In the genomic region with DNA sequence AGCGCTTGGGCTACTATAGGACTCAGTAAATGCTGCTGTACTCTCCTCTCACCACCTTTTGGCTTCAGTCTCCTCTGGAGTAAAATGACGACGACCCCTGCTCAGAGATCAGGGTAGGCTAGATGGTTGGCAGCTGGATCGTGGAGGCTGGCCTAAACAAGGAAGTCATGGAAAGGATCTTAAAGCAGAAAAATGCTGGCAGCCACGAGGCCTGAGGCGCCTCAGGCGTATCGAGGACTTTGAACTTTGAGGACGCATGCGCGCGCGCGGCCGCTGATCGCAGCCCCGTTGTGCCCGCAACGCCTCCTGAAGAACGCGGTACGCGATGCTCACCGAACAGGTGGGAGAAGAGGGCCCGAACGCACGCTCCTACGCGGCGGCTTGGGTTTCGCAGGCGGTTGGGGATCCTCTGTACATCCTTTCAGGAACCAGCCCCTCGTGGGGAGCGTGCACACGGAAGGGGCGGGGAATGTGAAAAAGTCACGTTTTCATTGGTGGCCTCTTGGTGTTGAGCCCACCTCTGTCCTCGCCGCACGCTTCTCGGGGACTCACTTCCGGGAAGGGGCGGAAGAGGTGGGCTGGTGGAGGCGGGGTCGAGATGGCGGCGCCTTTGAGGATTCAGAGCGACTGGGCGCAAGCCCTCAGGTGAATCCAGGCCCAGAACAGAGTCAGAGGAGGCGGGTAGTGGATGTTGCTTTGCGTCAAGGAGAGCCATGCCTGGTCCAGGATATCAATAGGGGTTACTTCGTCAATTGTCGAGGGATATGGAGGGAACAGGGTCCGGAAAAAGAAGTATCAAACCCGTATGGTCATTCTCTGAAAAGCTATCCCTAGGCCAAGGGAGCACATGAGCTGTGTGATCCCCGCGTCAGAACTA, we compare ENCODE assay signal across 1 cellular context.
A peak's percentile ranks its signal among the peaks of the same experiment; 100 is the strongest.
TF ChIP-seq lines count a peak whose summit lies in the region.

TSS of gene COA4 (minus strand) at position 423 of the 877 bp plus-strand sequence. CDS start 3,468 bp downstream, outside the sequence.
TSS of gene PAAF1 (plus strand) at position 576 of the 877 bp plus-strand sequence. CDS start at position 599, 23 bp downstream.

TF ChIP-seq in WTC11, 78 proteins besides CTCF, POLR2A, EP300 and RAD21 (continued from another document):
- no peak for TF ChIP-seq AFF4 (CRISPR knock-in tag; IDR thresholded peaks at IDR 0.05; ENCODE audit: borderline replicate concordance)
- TF ChIP-seq ESRRA (CRISPR knock-in tag; IDR thresholded peaks at IDR 0.05; ENCODE audit: borderline replicate concordance) = no peak
- TF ChIP-seq CREB1 (CRISPR knock-in tag; IDR thresholded peaks at IDR 0.05) = no peak
- TF ChIP-seq ATF6 (CRISPR knock-in tag; IDR thresholded peaks at IDR 0.05) = no peak
- TF ChIP-seq, protein P1, sequence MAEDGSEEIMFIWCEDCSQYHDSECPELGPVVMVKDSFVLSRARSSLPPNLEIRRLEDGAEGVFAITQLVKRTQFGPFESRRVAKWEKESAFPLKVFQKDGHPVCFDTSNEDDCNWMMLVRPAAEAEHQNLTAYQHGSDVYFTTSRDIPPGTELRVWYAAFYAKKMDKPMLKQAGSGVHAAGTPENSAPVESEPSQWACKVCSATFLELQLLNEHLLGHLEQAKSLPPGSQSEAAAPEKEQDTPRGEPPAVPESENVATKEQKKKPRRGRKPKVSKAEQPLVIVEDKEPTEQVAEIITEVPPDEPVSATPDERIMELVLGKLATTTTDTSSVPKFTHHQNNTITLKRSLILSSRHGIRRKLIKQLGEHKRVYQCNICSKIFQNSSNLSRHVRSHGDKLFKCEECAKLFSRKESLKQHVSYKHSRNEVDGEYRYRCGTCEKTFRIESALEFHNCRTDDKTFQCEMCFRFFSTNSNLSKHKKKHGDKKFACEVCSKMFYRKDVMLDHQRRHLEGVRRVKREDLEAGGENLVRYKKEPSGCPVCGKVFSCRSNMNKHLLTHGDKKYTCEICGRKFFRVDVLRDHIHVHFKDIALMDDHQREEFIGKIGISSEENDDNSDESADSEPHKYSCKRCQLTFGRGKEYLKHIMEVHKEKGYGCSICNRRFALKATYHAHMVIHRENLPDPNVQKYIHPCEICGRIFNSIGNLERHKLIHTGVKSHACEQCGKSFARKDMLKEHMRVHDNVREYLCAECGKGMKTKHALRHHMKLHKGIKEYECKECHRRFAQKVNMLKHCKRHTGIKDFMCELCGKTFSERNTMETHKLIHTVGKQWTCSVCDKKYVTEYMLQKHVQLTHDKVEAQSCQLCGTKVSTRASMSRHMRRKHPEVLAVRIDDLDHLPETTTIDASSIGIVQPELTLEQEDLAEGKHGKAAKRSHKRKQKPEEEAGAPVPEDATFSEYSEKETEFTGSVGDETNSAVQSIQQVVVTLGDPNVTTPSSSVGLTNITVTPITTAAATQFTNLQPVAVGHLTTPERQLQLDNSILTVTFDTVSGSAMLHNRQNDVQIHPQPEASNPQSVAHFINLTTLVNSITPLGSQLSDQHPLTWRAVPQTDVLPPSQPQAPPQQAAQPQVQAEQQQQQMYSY (CRISPR knock-in tag; IDR thresholded peaks at IDR 0.05) = no peak
- TF ChIP-seq ATF2 (CRISPR knock-in tag; IDR thresholded peaks at IDR 0.05; ENCODE audit: borderline replicate concordance, low read depth) = no peak
- TF ChIP-seq ZNF232 (CRISPR knock-in tag; IDR thresholded peaks at IDR 0.05) = peak; percentile 89
- no peak for TF ChIP-seq JUN (CRISPR knock-in tag; IDR thresholded peaks at IDR 0.05)
- TF ChIP-seq FOXK1 (CRISPR knock-in tag; IDR thresholded peaks at IDR 0.05) = peak; percentile 78; the same call in 1 of the 2 replicates
- no peak for TF ChIP-seq MLX (CRISPR knock-in tag; IDR thresholded peaks at IDR 0.05)
- no peak for TF ChIP-seq ZNF416 (CRISPR knock-in tag; IDR thresholded peaks at IDR 0.05)
- TF ChIP-seq, protein P2, sequence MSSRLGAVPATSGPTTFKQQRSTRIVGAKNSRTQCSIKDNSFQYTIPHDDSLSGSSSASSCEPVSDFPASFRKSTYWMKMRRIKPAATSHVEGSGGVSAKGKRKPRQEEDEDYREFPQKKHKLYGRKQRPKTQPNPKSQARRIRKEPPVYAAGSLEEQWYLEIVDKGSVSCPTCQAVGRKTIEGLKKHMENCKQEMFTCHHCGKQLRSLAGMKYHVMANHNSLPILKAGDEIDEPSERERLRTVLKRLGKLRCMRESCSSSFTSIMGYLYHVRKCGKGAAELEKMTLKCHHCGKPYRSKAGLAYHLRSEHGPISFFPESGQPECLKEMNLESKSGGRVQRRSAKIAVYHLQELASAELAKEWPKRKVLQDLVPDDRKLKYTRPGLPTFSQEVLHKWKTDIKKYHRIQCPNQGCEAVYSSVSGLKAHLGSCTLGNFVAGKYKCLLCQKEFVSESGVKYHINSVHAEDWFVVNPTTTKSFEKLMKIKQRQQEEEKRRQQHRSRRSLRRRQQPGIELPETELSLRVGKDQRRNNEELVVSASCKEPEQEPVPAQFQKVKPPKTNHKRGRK (CRISPR knock-in tag; IDR thresholded peaks at IDR 0.05; ENCODE audit: borderline replicate concordance) = no peak
- TF ChIP-seq ZNF219 (CRISPR knock-in tag; IDR thresholded peaks at IDR 0.05; ENCODE audit: borderline replicate concordance) = no peak
- TF ChIP-seq ZSCAN18 (CRISPR knock-in tag; IDR thresholded peaks at IDR 0.05) = no peak
- no peak for TF ChIP-seq ZNF263 (CRISPR knock-in tag; IDR thresholded peaks at IDR 0.05; ENCODE audit: low read depth)
- TF ChIP-seq, protein P3, sequence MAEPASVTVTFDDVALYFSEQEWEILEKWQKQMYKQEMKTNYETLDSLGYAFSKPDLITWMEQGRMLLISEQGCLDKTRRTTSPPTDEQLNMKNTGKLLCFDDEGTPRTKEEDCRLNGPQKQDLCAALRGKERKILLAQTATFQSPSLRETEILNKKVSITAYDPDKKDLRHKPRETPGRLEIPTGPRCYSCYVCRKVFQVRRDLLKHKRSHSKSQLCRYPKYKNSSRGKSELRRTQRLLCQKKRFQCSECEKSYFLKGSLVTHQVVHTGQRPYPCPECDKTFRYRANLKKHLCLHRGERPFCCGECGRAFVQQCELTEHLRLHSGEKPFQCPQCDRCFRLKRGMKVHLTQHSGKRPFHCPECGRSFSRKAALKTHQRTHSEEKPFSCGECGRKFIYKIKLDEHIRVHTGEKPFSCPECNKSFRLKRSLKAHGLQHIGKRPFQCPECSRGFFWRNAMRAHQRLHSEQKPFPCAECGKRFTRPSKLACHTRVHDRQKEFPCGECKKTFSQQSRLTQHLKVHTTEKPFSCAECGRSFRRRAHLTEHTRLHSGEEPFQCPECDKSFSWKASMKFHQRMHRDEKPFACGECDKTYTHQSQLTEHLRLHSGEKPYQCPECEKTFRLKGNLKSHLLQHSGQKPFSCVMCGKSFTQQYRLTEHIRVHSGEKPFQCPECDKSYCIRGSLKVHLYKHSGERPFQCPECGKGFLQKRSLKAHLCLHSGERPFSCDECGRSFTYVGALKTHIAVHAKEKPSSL (CRISPR knock-in tag; conservative IDR thresholded peaks at IDR 0.05) = no peak
- TF ChIP-seq KAT7 (CRISPR knock-in tag; IDR thresholded peaks at IDR 0.05; ENCODE audit: borderline replicate concordance) = no peak
- no peak for TF ChIP-seq NR2C2 (CRISPR knock-in tag; IDR thresholded peaks at IDR 0.05)
- TF ChIP-seq HMGA2 (CRISPR knock-in tag; IDR thresholded peaks at IDR 0.05) = no peak
- no peak for TF ChIP-seq TP53 (CRISPR knock-in tag; IDR thresholded peaks at IDR 0.05)
- TF ChIP-seq, protein P4, sequence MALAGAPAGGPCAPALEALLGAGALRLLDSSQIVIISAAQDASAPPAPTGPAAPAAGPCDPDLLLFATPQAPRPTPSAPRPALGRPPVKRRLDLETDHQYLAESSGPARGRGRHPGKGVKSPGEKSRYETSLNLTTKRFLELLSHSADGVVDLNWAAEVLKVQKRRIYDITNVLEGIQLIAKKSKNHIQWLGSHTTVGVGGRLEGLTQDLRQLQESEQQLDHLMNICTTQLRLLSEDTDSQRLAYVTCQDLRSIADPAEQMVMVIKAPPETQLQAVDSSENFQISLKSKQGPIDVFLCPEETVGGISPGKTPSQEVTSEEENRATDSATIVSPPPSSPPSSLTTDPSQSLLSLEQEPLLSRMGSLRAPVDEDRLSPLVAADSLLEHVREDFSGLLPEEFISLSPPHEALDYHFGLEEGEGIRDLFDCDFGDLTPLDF (CRISPR knock-in tag; IDR thresholded peaks at IDR 0.05) = no peak
- TF ChIP-seq MXD4 (CRISPR knock-in tag; IDR thresholded peaks at IDR 0.05; ENCODE audit: borderline replicate concordance) = no peak
- no peak for TF ChIP-seq ZNF317 (CRISPR knock-in tag; IDR thresholded peaks at IDR 0.05; ENCODE audit: borderline replicate concordance, low read depth)
- TF ChIP-seq ZBTB21 (CRISPR knock-in tag; IDR thresholded peaks at IDR 0.05; ENCODE audit: borderline replicate concordance) = no peak
- peak; percentile 47; the same call in 1 of the 2 replicates for TF ChIP-seq USF2 (CRISPR knock-in tag; IDR thresholded peaks at IDR 0.05)
- TF ChIP-seq JAZF1 (CRISPR knock-in tag; IDR thresholded peaks at IDR 0.05) = no peak
- TF ChIP-seq ZNF671 (CRISPR knock-in tag; IDR thresholded peaks at IDR 0.05) = no peak
